Comparison of ENCODE assay signal across 15 cellular contexts in the genomic region with DNA sequence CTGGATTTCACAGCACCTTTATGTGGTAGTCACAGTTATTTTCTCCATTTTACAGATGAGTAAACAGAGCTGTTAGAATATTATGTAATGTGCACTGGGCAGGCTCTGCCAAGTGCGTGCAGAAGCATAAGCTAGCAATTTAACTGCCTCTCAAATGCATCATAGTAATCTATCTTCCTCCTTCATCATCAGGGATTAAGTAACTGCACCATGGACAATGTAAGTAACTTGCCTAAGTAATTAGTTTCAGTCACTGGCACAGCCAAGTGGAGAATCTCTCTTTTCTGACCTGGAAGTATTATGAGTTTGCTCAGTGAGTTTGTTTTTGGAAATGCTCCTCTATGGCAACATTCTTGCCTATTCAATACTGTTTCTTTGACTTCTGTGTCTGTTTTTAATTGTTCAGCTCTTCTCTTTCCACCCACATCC.
DNase-seq lines count a peak whose midpoint lies in the region; ATAC-seq and TF ChIP-seq lines count a peak whose summit lies in the region.
"Had no signal": no experiment of that assay in that cellular context is flagged by ENCODE, and none has a peak within 500 bp of the region (broad histone marks: within the 10 kb centered on the region; RNA-seq: fewer than 3 reads in every experiment).

No MANE protein-coding gene starts in this region.

- H3K27ac ChIP-seq in uterus: peak overlapping the region; percentile 11 to 53
- H3K27ac ChIP-seq: 22Rv1 had no signal

- intact Hi-C loops in uterus (cut with DNase I; ENCODE audit: low total_unique reads): no loop called here

- no peaks in the 10 kb centered on the region for H3K36me3 ChIP-seq in uterus

- no peak for TF ChIP-seq POLR2A in uterus (IDR thresholded peaks at IDR 0.05)

- H3K4me1 ChIP-seq in uterus: no peaks in the 10 kb centered on the region

- TF ChIP-seq CTCF in uterus (IDR thresholded peaks at IDR 0.05): no peak

- H3K4me3 ChIP-seq in uterus: no peak overlapping the region

- H3K9me3 ChIP-seq in uterus: no peaks in the 10 kb centered on the region

- no peak for ATAC-seq in GM19455 (IDR thresholded peaks at IDR 0.05; ENCODE audit: unreplicated experiment)

- no peaks in the 10 kb centered on the region for H3K27me3 ChIP-seq in uterus

- DNase-seq in NCI-H2029 treated with DMSO at 0.1 percent for 48 hours (lab: John Stamatoyannopoulos, UW): peak; percentile 12
- DNase-seq in NCI-H2029 (lab: John Stamatoyannopoulos, UW): no peak
- DNase-seq in cerebellar cortex (ENCODE audit: low spot score): peak; percentile 36
- DNase-seq in kidney glomerular epithelial cell (lab: John Stamatoyannopoulos, UW): peak; percentile 25
- peak in 1 of 2 donors; percentile 30 for DNase-seq in uterus
- DNase-seq in H4 (ENCODE audit: low spot score): no peak
- no peak for DNase-seq in NCI-H1436 treated with DMSO at 0.1 percent for 48 hours (lab: John Stamatoyannopoulos, UW)
- DNase-seq: activated CD4-positive, alpha-beta T cell treated with anti-CD3 and anti-CD28 coated beads for 48 hours; activated effector memory CD4-positive, alpha-beta T cell treated with anti-CD3 and anti-CD28 coated beads, Interleukin-2, amount 50 U/mL, for 16 hours; dermis blood vessel endothelial cell; naive B cell; NCI-H1048; NCI-H524 treated with DMSO at 0.1 percent for 48 hours had no signal

Comparison
In these comparisons a context has a peak if more than half of its experiments do, and no peak if none do; other contexts are left out.
1. DNase-seq: peak in NCI-H2029 treated with DMSO at 0.1 percent for 48 hours (single experiment), cerebellar cortex (single experiment) and kidney glomerular epithelial cell (single experiment); none in NCI-H2029 (single experiment), H4 (single experiment) and NCI-H1436 treated with DMSO at 0.1 percent for 48 hours (single experiment).